ENCODE assay signal across 31 cellular contexts in genomic region chr6:62714112-62714511, GRCh38.
"Had no signal": no experiment of that assay in that cellular context is flagged by ENCODE, and none has a peak within 500 bp of the region (broad histone marks: within the 10 kb centered on the region; RNA-seq: fewer than 3 reads in every experiment).

No MANE protein-coding gene starts in this region.

- H3K4me2 ChIP-seq: hepatocyte had no signal

- H3K36me3 ChIP-seq: left lung, lower lobe of right lung, pancreas, prostate gland, suprapubic skin, thoracic aorta, tibial artery, upper lobe of right lung had no signal

- H3K4me1 Mint-ChIP-seq: immature natural killer cell; naive thymus-derived CD8-positive, alpha-beta T cell; nephron; neural crest cell; stimulated activated effector memory CD8-positive, alpha-beta T cell treated with anti-CD3 and anti-CD28 coated beads, Interleukin-12 subunit alpha, Interleukin-12 subunit beta, amount 100 ng/mL, for 72 hours had no signal

- H3K27me3 ChIP-seq: hepatocyte, left lung, pancreas, suprapubic skin, tibial artery, upper lobe of right lung had no signal

- H3K27me3 Mint-ChIP-seq: naive thymus-derived CD8-positive, alpha-beta T cell; stimulated activated naive CD8-positive, alpha-beta T cell treated with anti-CD3 and anti-CD28 coated beads, Interleukin-15, Interleukin-2, amounts not matched to agents 100 ng/mL and 50 ng/mL, for 24 hours had no signal

- H3K4me1 ChIP-seq: left lung, lower lobe of right lung, pancreas, prostate gland, suprapubic skin, tibial artery, upper lobe of right lung had no signal

- H3K9me3 Mint-ChIP-seq: nephron, neural crest cell had no signal

- H3K27ac Mint-ChIP-seq: immature natural killer cell; naive thymus-derived CD8-positive, alpha-beta T cell; nephron; stimulated activated effector memory CD8-positive, alpha-beta T cell treated with anti-CD3 and anti-CD28 coated beads, Interleukin-12 subunit alpha, Interleukin-12 subunit beta, amount 100 ng/mL, for 72 hours; stimulated activated naive CD8-positive, alpha-beta T cell treated with anti-CD3 and anti-CD28 coated beads, Interleukin-15, Interleukin-2, amounts not matched to agents 100 ng/mL and 50 ng/mL, for 24 hours had no signal

- H3K36me3 Mint-ChIP-seq: immature natural killer cell; naive thymus-derived CD8-positive, alpha-beta T cell; stimulated activated effector memory CD8-positive, alpha-beta T cell treated with anti-CD3 and anti-CD28 coated beads, Interleukin-12 subunit alpha, Interleukin-12 subunit beta, amount 100 ng/mL, for 72 hours had no signal

- H2AFZ ChIP-seq: hepatocyte had no signal

- H3K9me3 ChIP-seq: lower lobe of right lung, pancreas, prostate gland, suprapubic skin, thoracic aorta, tibial artery, upper lobe of right lung had no signal

- DNase-seq: immature natural killer cell; kidney; left colon; left lung; lower lobe of right lung; mammary epithelial cell; mesenchymal stem cell; naive thymus-derived CD8-positive, alpha-beta T cell; nucleus accumbens; pancreas; posterior cingulate gyrus; retina; right cardiac atrium; stimulated activated CD4-positive, alpha-beta T cell treated with anti-CD3 and anti-CD28 coated beads, Interleukin-12 subunit alpha, Interleukin-12 subunit beta, amount 100 ng/mL, for 4 hours; stimulated activated CD4-positive, alpha-beta T cell treated with anti-CD3 and anti-CD28 coated beads, Interleukin-15, amount 100 ng/mL, for 24 hours; stimulated activated CD4-positive, alpha-beta T cell treated with anti-CD3 and anti-CD28 coated beads, Interleukin-2, amount 100 ng/mL, for 24 hours; stimulated activated CD4-positive, alpha-beta T cell treated with anti-CD3 and anti-CD28 coated beads, Interleukin-4, amount 100 ng/mL, for 1 hour; stimulated activated naive CD4-positive, alpha-beta T cell; tibial artery; trophoblast cell; upper lobe of right lung had no signal

- ATAC-seq: left colon; left lung; lower lobe of right lung; naive thymus-derived CD8-positive, alpha-beta T cell; pancreas; right cardiac atrium; sciatic nerve; stimulated activated effector memory CD8-positive, alpha-beta T cell treated with anti-CD3 and anti-CD28 coated beads, Interleukin-12 subunit alpha, Interleukin-12 subunit beta, amount 100 ng/mL, for 72 hours; upper lobe of right lung had no signal

- H3K4me3 Mint-ChIP-seq: immature natural killer cell; naive thymus-derived CD8-positive, alpha-beta T cell; nephron; neural crest cell; stimulated activated effector memory CD8-positive, alpha-beta T cell treated with anti-CD3 and anti-CD28 coated beads, Interleukin-12 subunit alpha, Interleukin-12 subunit beta, amount 100 ng/mL, for 72 hours; stimulated activated naive CD8-positive, alpha-beta T cell treated with anti-CD3 and anti-CD28 coated beads, Interleukin-15, Interleukin-2, amounts not matched to agents 100 ng/mL and 50 ng/mL, for 24 hours had no signal

- H3K79me2 ChIP-seq: hepatocyte had no signal

- H3K27ac ChIP-seq: hepatocyte, left lung, lower lobe of right lung, pancreas, prostate gland, skin epidermis, suprapubic skin, thoracic aorta, tibial artery, upper lobe of right lung had no signal

- H3K4me3 ChIP-seq: hepatocyte, left lung, lower lobe of right lung, pancreas, prostate gland, skin epidermis, suprapubic skin, thoracic aorta, tibial artery, upper lobe of right lung had no signal
